ENCODE assay signal across 1 cellular context in the genomic region with DNA sequence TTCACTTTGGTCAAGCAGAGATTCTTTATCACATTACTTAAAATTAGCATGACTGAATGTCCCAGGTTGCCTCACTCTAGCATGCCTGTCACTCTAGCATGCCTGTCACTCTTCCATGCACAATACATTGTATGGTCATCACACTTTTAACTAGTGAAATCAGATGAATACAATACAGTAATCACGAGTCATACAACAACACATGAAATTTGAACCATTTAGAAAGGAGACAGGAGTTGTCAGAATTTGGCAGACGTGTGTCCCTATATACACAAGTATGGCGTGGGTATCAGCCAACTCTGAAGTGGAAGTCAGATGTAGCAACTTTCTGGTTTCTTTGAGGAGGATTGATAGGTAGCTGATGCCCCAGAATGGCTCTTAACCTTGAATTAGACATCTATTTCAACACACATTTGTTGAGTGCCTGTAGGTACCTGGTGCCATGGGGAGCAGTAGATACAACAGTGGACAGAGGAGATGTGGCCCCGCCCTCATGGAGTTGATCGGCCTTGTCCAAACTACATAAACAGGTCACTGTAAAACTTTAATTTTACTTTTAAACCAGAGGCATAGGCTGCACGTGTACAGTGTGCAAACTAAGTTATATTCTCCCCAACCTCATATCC.
TF ChIP-seq lines count a peak whose summit lies in the region.

No MANE protein-coding gene starts in this region.

TF ChIP-seq in K562, 482 proteins besides CTCF, POLR2A, EP300 and RAD21:
- TF ChIP-seq KAT2B (IDR thresholded peaks at IDR 0.05; ENCODE audit: low read depth, low read length) = no peak
- TF ChIP-seq, protein P1, sequence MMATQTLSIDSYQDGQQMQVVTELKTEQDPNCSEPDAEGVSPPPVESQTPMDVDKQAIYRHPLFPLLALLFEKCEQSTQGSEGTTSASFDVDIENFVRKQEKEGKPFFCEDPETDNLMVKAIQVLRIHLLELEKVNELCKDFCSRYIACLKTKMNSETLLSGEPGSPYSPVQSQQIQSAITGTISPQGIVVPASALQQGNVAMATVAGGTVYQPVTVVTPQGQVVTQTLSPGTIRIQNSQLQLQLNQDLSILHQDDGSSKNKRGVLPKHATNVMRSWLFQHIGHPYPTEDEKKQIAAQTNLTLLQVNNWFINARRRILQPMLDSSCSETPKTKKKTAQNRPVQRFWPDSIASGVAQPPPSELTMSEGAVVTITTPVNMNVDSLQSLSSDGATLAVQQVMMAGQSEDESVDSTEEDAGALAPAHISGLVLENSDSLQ (IDR thresholded peaks at IDR 0.05) = peak; percentile 28; the same call in 1 of the 2 replicates
